9 cellular contexts compared by ENCODE assay signal in genomic region chr3:129123314-129124060, GRCh38. TPM values are rescaled to one million over a fixed set of nuclear protein-coding genes. Genes with fewer than 3 reads are reported as not detected.
DNase-seq lines count a peak whose midpoint lies in the region; ATAC-seq and TF ChIP-seq lines count a peak whose summit lies in the region.
"Had no signal": no experiment of that assay in that cellular context is flagged by ENCODE, and none has a peak within 500 bp of the region (broad histone marks: within the 10 kb centered on the region; RNA-seq: fewer than 3 reads in every experiment).

No MANE protein-coding gene starts in this region.

- no peak overlapping the region for H3K4me3 Mint-ChIP-seq in activated CD8-positive, alpha-beta memory T cell treated with anti-CD3 and anti-CD28 coated beads, Interleukin-2, amount 10 ng/mL, durations not matched to agents 7 days and 5 days
- peak overlapping the region; percentile 12 to 84 for H3K4me3 Mint-ChIP-seq in stimulated activated naive CD8-positive, alpha-beta T cell treated with anti-CD3 and anti-CD28 coated beads, Interleukin-15, amount 100 ng/mL, for 72 hours

- H3K27ac Mint-ChIP-seq in activated CD8-positive, alpha-beta memory T cell treated with anti-CD3 and anti-CD28 coated beads, Interleukin-2, amount 10 ng/mL, durations not matched to agents 7 days and 5 days: peak overlapping the region; percentile 35
- peak overlapping the region; percentile 20 to 36 for H3K27ac Mint-ChIP-seq in stimulated activated naive CD8-positive, alpha-beta T cell treated with anti-CD3 and anti-CD28 coated beads, Interleukin-15, amount 100 ng/mL, for 72 hours

- no peaks in the 10 kb centered on the region for H3K27me3 ChIP-seq in vagina
- H3K27me3 ChIP-seq: cardiac muscle cell had no signal

- H3K27ac ChIP-seq in epithelial cell of prostate: peak overlapping the region; percentile 89
- H3K27ac ChIP-seq in vagina: no peak overlapping the region

- CTCF ChIA-PET in activated CD8-positive, alpha-beta memory T cell treated with anti-CD3 and anti-CD28 coated beads, Interleukin-2, amount 10 ng/mL, durations not matched to agents 7 days and 5 days (lab: Charles Lee): interaction anchor here (0.8 to 6.1 kb wide), 5 partner anchors 21 to 193 kb away, joined by 3 to 39 read pairs (median 4); a partner anchor contains a TSS

- ATAC-seq in activated CD8-positive, alpha-beta memory T cell treated with anti-CD3 and anti-CD28 coated beads, Interleukin-2, amount 10 ng/mL, durations not matched to agents 7 days and 5 days: no peak
- ATAC-seq in stimulated activated naive CD8-positive, alpha-beta T cell treated with anti-CD3 and anti-CD28 coated beads, Interleukin-15, amount 100 ng/mL, for 72 hours: no peak
- no peak for ATAC-seq in HG03432 (IDR thresholded peaks at IDR 0.05; ENCODE audit: unreplicated experiment)
- ATAC-seq in HG03378 (IDR thresholded peaks at IDR 0.05; ENCODE audit: unreplicated experiment): no peak

- intact Hi-C loops in vagina (cut with DNase I): loop anchor here (10.0 kb wide), 1 partner anchor 69 kb away; no protein-coding TSS in a partner anchor

- H3K36me3 Mint-ChIP-seq in activated CD8-positive, alpha-beta memory T cell treated with anti-CD3 and anti-CD28 coated beads, Interleukin-2, amount 10 ng/mL, durations not matched to agents 7 days and 5 days: peaks cover 16% of the 10 kb centered on the region

- H3K27me3 Mint-ChIP-seq in activated CD8-positive, alpha-beta memory T cell treated with anti-CD3 and anti-CD28 coated beads, Interleukin-2, amount 10 ng/mL, durations not matched to agents 7 days and 5 days: no peaks in the 10 kb centered on the region
- no peaks in the 10 kb centered on the region for H3K27me3 Mint-ChIP-seq in stimulated activated naive CD8-positive, alpha-beta T cell treated with anti-CD3 and anti-CD28 coated beads, Interleukin-15, amount 100 ng/mL, for 72 hours

- no peak for TF ChIP-seq CTCF in vagina (IDR thresholded peaks at IDR 0.05)

- no peak overlapping the region for H3K4me3 ChIP-seq in vagina
- H3K4me3 ChIP-seq: cardiac muscle cell had no signal

- H3K4me1 Mint-ChIP-seq in activated CD8-positive, alpha-beta memory T cell treated with anti-CD3 and anti-CD28 coated beads, Interleukin-2, amount 10 ng/mL, durations not matched to agents 7 days and 5 days: peaks cover 34% of the 10 kb centered on the region
- H3K4me1 Mint-ChIP-seq in stimulated activated naive CD8-positive, alpha-beta T cell treated with anti-CD3 and anti-CD28 coated beads, Interleukin-15, amount 100 ng/mL, for 72 hours: peaks cover 37% of the 10 kb centered on the region

- no peaks in the 10 kb centered on the region for H3K9me3 Mint-ChIP-seq in activated CD8-positive, alpha-beta memory T cell treated with anti-CD3 and anti-CD28 coated beads, Interleukin-2, amount 10 ng/mL, durations not matched to agents 7 days and 5 days (ENCODE audit: low read depth)
- H3K9me3 Mint-ChIP-seq in stimulated activated naive CD8-positive, alpha-beta T cell treated with anti-CD3 and anti-CD28 coated beads, Interleukin-15, amount 100 ng/mL, for 72 hours: no peaks in the 10 kb centered on the region

- no peaks in the 10 kb centered on the region for H3K9me3 ChIP-seq in vagina

- peaks cover 20% of the 10 kb centered on the region for H3K4me1 ChIP-seq in vagina

- no peak for TF ChIP-seq POLR2A in vagina (IDR thresholded peaks at IDR 0.05)

- peaks cover 0 to 6% of the 10 kb centered on the region in 2 donors for H3K36me3 ChIP-seq in vagina
- H3K36me3 ChIP-seq: cardiac muscle cell had no signal

- no peak for DNase-seq in activated CD8-positive, alpha-beta memory T cell treated with anti-CD3 and anti-CD28 coated beads, Interleukin-2, amount 10 ng/mL, durations not matched to agents 7 days and 5 days
- no peak for DNase-seq in activated CD8-positive, alpha-beta memory T cell treated with anti-CD3 and anti-CD28 coated beads, Interleukin-2, amount 50 U/mL, for 48 hours
- DNase-seq in RPMI8226 (peak; percentile 21), epithelial cell of prostate (ENCODE audit: low read depth, low spot score) (peak; percentile 12), vagina (ENCODE audit: extremely low spot score in 2 of 2) (no peak)
- no peak for DNase-seq in stimulated activated naive CD8-positive, alpha-beta T cell treated with anti-CD3 and anti-CD28 coated beads, Interleukin-15, amount 100 ng/mL, for 72 hours

RNA-seq across cellular contexts. Expression of gene RAB43, which starts 1.9 kb away (rescaled TPM):
- 10 to 100 TPM; 33.7 to 36.1 TPM for total RNA-seq in activated CD8-positive, alpha-beta memory T cell treated with anti-CD3 and anti-CD28 coated beads, Interleukin-2, amount 10 ng/mL, durations not matched to agents 7 days and 5 days
- 8.6 TPM for total RNA-seq in vagina

RNA-seq across cellular contexts. Expression of gene ISY1, which starts 37.4 kb away (rescaled TPM):
- 10 to 100 TPM; 44.4 to 75.9 TPM for total RNA-seq in activated CD8-positive, alpha-beta memory T cell treated with anti-CD3 and anti-CD28 coated beads, Interleukin-2, amount 10 ng/mL, durations not matched to agents 7 days and 5 days
- 16.2 TPM for total RNA-seq in vagina

Comparison
In these comparisons a context has a peak if more than half of its experiments do, and no peak if none do; other contexts are left out.
1. DNase-seq: peak in RPMI8226 (single experiment) and epithelial cell of prostate (single experiment); none in activated CD8-positive, alpha-beta memory T cell treated with anti-CD3 and anti-CD28 coated beads, Interleukin-2, amount 10 ng/mL, durations not matched to agents 7 days and 5 days (single experiment), activated CD8-positive, alpha-beta memory T cell treated with anti-CD3 and anti-CD28 coated beads, Interleukin-2, amount 50 U/mL, for 48 hours (single experiment), stimulated activated naive CD8-positive, alpha-beta T cell treated with anti-CD3 and anti-CD28 coated beads, Interleukin-15, amount 100 ng/mL, for 72 hours (0 of 2) and vagina (0 of 2).